In the genomic region with DNA sequence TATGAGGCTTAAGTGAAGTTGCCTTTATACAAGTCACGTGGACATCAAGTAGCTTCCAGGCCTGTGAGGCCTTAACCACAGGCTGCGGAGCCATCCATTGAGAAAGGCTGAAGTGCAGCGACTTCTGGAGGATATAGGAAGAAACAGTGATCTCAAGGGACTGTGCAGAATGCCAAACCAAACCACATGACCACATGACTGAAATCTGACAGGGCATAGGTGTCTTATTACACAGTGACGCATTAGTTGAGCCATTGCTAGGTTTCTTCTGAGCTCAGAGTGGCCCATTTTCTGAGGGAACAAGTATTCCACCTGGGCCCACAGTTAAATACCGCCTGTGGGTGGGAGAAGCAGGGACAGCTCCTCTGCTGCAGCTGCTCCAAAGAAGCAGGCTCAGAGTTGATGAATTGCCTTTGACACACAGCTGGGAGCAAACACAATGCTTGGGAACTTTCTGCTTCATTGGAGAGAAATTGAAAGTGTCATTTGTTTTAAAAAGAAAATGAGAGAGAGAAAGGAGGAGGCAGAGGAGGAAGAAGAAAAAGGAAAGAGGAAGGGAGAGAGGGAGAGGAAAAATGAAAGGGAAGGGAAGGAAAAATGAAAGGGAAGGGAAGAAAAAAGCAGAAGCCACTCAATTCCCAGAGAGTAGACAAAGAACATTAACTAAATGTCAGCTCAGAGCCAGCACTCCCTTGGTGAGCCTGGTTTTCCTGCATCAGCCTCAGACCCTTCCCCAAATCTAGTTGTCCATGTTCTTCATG, we compare ENCODE assay signal across 8 cellular contexts.
DNase-seq lines count a peak whose midpoint lies in the region; ATAC-seq and TF ChIP-seq lines count a peak whose summit lies in the region.

No MANE protein-coding gene starts in this region.

- H3K27me3 Mint-ChIP-seq in activated T-cell treated with anti-CD3 and anti-CD28 coated beads, Interleukin-2, amount 50 U/mL, for 72 hours (ENCODE audit: low read depth), result peaks cover 13% of the 10 kb centered on the region

- DNase-seq in activated T-cell treated with anti-CD3 and anti-CD28 coated beads, Interleukin-2, amount 50 U/mL, for 72 hours, result no peak
- DNase-seq in activated T-cell treated with anti-CD3 and anti-CD28 coated beads, Interleukin-2, amount 50 U/mL, for 1 hour, result no peak
- DNase-seq in HT1080 (ENCODE audit: low read depth), result peak; percentile 97
- peak; percentile 65 for DNase-seq in hepatic stellate cell (ENCODE audit: low spot score)
- no peak for DNase-seq in activated CD4-positive, alpha-beta T cell treated with anti-CD3 and anti-CD28 coated beads for 1 hour

- H3K4me3 Mint-ChIP-seq in activated T-cell treated with anti-CD3 and anti-CD28 coated beads, Interleukin-2, amount 50 U/mL, for 72 hours, result no peak overlapping the region

- no peaks in the 10 kb centered on the region for H3K4me1 Mint-ChIP-seq in activated T-cell treated with anti-CD3 and anti-CD28 coated beads, Interleukin-2, amount 50 U/mL, for 72 hours (ENCODE audit: low read depth)

- H3K36me3 Mint-ChIP-seq in activated T-cell treated with anti-CD3 and anti-CD28 coated beads, Interleukin-2, amount 50 U/mL, for 72 hours (ENCODE audit: insufficient read depth in 2 of 2), result peaks cover 0 to 4% of the 10 kb centered on the region in 2 donors

- peak overlapping the region; percentile 20 for H3K27ac Mint-ChIP-seq in activated T-cell treated with anti-CD3 and anti-CD28 coated beads, Interleukin-2, amount 50 U/mL, for 72 hours

- peaks cover 0 to 3% of the 10 kb centered on the region in 2 donors for H3K9me3 Mint-ChIP-seq in activated T-cell treated with anti-CD3 and anti-CD28 coated beads, Interleukin-2, amount 50 U/mL, for 72 hours

- no peak for ATAC-seq in activated T-cell treated with anti-CD3 and anti-CD28 coated beads, Interleukin-2, amount 50 U/mL, for 72 hours (replicated peaks in 1 of 2)
- ATAC-seq in SK-N-SH treated with all-trans-retinoic acid at 6 μM for 48 hours (peak; percentile 99), GM18907 (IDR thresholded peaks at IDR 0.05; ENCODE audit: unreplicated experiment) (no peak), HG02759 (IDR thresholded peaks at IDR 0.05; ENCODE audit: unreplicated experiment) (no peak)

TF ChIP-seq in SK-N-SH treated with all-trans-retinoic acid at 6 μM for 48 hours, 23 proteins besides CTCF, POLR2A, EP300 and RAD21:
- TF ChIP-seq, protein P1, sequence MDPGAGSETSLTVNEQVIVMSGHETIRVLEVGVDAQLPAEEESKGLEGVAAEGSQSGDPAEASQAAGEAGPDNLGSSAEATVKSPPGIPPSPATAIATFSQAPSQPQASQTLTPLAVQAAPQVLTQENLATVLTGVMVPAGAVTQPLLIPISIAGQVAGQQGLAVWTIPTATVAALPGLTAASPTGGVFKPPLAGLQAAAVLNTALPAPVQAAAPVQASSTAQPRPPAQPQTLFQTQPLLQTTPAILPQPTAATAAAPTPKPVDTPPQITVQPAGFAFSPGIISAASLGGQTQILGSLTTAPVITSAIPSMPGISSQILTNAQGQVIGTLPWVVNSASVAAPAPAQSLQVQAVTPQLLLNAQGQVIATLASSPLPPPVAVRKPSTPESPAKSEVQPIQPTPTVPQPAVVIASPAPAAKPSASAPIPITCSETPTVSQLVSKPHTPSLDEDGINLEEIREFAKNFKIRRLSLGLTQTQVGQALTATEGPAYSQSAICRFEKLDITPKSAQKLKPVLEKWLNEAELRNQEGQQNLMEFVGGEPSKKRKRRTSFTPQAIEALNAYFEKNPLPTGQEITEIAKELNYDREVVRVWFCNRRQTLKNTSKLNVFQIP (CRISPR knock-in tag; IDR thresholded peaks at IDR 0.05; ENCODE audit: borderline replicate concordance, low read depth), result no peak
- TF ChIP-seq TOX (CRISPR knock-in tag; IDR thresholded peaks at IDR 0.05; ENCODE audit: borderline replicate concordance) (no peak), ZNF8 (CRISPR knock-in tag; IDR thresholded peaks at IDR 0.05) (no peak), TCF4 (CRISPR knock-in tag; IDR thresholded peaks at IDR 0.05; ENCODE audit: borderline replicate concordance) (no peak), ZC3H10 (CRISPR knock-in tag; IDR thresholded peaks at IDR 0.05) (no peak), ESRRG (CRISPR knock-in tag; IDR thresholded peaks at IDR 0.05) (no peak)
- TF ChIP-seq, protein P2, sequence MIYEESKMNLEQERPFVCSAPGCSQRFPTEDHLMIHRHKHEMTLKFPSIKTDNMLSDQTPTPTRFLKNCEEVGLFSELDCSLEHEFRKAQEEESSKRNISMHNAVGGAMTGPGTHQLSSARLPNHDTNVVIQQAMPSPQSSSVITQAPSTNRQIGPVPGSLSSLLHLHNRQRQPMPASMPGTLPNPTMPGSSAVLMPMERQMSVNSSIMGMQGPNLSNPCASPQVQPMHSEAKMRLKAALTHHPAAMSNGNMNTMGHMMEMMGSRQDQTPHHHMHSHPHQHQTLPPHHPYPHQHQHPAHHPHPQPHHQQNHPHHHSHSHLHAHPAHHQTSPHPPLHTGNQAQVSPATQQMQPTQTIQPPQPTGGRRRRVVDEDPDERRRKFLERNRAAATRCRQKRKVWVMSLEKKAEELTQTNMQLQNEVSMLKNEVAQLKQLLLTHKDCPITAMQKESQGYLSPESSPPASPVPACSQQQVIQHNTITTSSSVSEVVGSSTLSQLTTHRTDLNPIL (CRISPR knock-in tag; IDR thresholded peaks at IDR 0.05; ENCODE audit: low read depth), result no peak

Comparison
In these comparisons a context has a peak if more than half of its experiments do, and no peak if none do; other contexts are left out.
1. DNase-seq: peak in HT1080 (single experiment) and hepatic stellate cell (single experiment); none in activated T-cell treated with anti-CD3 and anti-CD28 coated beads, Interleukin-2, amount 50 U/mL, for 72 hours (0 of 2), activated T-cell treated with anti-CD3 and anti-CD28 coated beads, Interleukin-2, amount 50 U/mL, for 1 hour (single experiment) and activated CD4-positive, alpha-beta T cell treated with anti-CD3 and anti-CD28 coated beads for 1 hour (single experiment).